Comparison of ENCODE assay signal across 17 cellular contexts in genomic region chr9:94864862-94865435, GRCh38.
A peak's percentile ranks its signal among the peaks of the same experiment; 100 is the strongest.
DNase-seq lines count a peak whose midpoint lies in the region; ATAC-seq and TF ChIP-seq lines count a peak whose summit lies in the region.
"Had no signal": no experiment of that assay in that cellular context is flagged by ENCODE, and none has a peak within 500 bp of the region (broad histone marks: within the 10 kb centered on the region; RNA-seq: fewer than 3 reads in every experiment).

No MANE protein-coding gene starts in this region.

- H3K27me3 ChIP-seq in heart right ventricle = no peaks in the 10 kb centered on the region
- no peaks in the 10 kb centered on the region for H3K27me3 ChIP-seq in upper lobe of left lung

- peak overlapping the region in 9 of 10 donors; percentile 79 to 97 (median 90) for H3K27ac ChIP-seq in heart right ventricle
- H3K27ac ChIP-seq in upper lobe of left lung = peak overlapping the region in 3 of 4 donors; percentile 41 to 80 (median 64)

- intact Hi-C loops in heart right ventricle (cut with DNase I) (loop anchor here in 4 of 10 donors (2.0 to 5.0 kb wide), 4 partner anchors 38 to 142 kb away; no protein-coding TSS in a partner anchor), left ventricle myocardium superior (cut with micrococcal nuclease) (loop anchor here (10.0 kb wide), 1 partner anchor 60 kb away; no protein-coding TSS in a partner anchor)
- intact Hi-C loops in activated CD4-positive, alpha-beta memory T cell treated with anti-CD3 and anti-CD28 coated beads for 36 hours (cut with micrococcal nuclease) = loop anchor here (5.0 to 10.0 kb wide), 2 partner anchors 83 to 860 kb away; no protein-coding TSS in a partner anchor

- POLR2A ChIA-PET in activated CD4-positive, alpha-beta memory T cell treated with anti-CD3 and anti-CD28 coated beads for 36 hours (lab: Charles Lee) = no interaction called here

- H3K4me1 Mint-ChIP-seq in osteocyte (ENCODE audit: unreplicated experiment) = peaks cover 63% of the 10 kb centered on the region
- peaks cover 47% of the 10 kb centered on the region for H3K4me1 Mint-ChIP-seq in activated CD4-positive, alpha-beta memory T cell treated with anti-CD3 and anti-CD28 coated beads for 36 hours (ENCODE audit: low read depth)

- H3K4me3 ChIP-seq in heart right ventricle (peak overlapping the region in 2 of 10 donors; percentile 1 to 14), fibroblast of villous mesenchyme (ENCODE audit: low read depth, low read length) (no peak overlapping the region), upper lobe of left lung (no peak overlapping the region)

- H3K9me3 ChIP-seq in heart right ventricle = no peaks in the 10 kb centered on the region
- H3K9me3 ChIP-seq in upper lobe of left lung = no peaks in the 10 kb centered on the region

- DNase-seq in heart right ventricle (no peak), left ventricle myocardium superior (no peak), fibroblast of villous mesenchyme (ENCODE audit: low read depth) (peak; percentile 73), osteocyte (ENCODE audit: extremely low spot score, unreplicated experiment) (no peak), upper lobe of left lung (no peak), GM20000 (ENCODE audit: low spot score) (no peak), NOMO-1 treated with dmso at 0.1 percent for 144 hours (lab: John Stamatoyannopoulos, UW; ENCODE audit: unreplicated experiment) (no peak)
- DNase-seq in activated CD4-positive, alpha-beta memory T cell treated with anti-CD3 and anti-CD28 coated beads for 36 hours = no peak
- DNase-seq: ACHN; activated CD8-positive, alpha-beta T cell treated with anti-CD3 and anti-CD28 coated beads for 36 hours; activated gamma-delta T cell treated with Interleukin-2 at 50 U/mL for 16 hours; foreskin melanocyte; left colon; NCI-H345; retina; T1000 had no signal

- ATAC-seq in heart right ventricle (no peak), left ventricle myocardium superior (no peak), upper lobe of left lung (ENCODE audit: low FRiP score in 2 of 2) (no peak)
- ATAC-seq: activated CD8-positive, alpha-beta T cell treated with anti-CD3 and anti-CD28 coated beads for 36 hours; left colon had no signal

- no peak for TF ChIP-seq CTCF in heart right ventricle (IDR thresholded peaks at IDR 0.05)
- TF ChIP-seq CTCF in fibroblast of villous mesenchyme (IDR thresholded peaks at IDR 0.05; ENCODE audit: insufficient read depth, low read depth, low read length) = no peak
- TF ChIP-seq CTCF in osteocyte (IDR thresholded peaks at IDR 0.05) = no peak
- no peak for TF ChIP-seq CTCF in upper lobe of left lung (IDR thresholded peaks at IDR 0.05)
- no peak for TF ChIP-seq CTCF in GM20000 (IDR thresholded peaks at IDR 0.05; ENCODE audit: extremely low read depth, missing control alignments)

- TF ChIP-seq POLR2A in upper lobe of left lung (IDR thresholded peaks at IDR 0.05) = no peak

- H3K27me3 Mint-ChIP-seq in osteocyte (ENCODE audit: unreplicated experiment) = no peaks in the 10 kb centered on the region
- H3K27me3 Mint-ChIP-seq in activated CD4-positive, alpha-beta memory T cell treated with anti-CD3 and anti-CD28 coated beads for 36 hours = no peaks in the 10 kb centered on the region
- H3K27me3 Mint-ChIP-seq: activated CD8-positive, alpha-beta T cell treated with anti-CD3 and anti-CD28 coated beads for 36 hours; central memory CD8-positive, alpha-beta T cell had no signal

- peaks cover 2% of the 10 kb centered on the region for H3K36me3 Mint-ChIP-seq in osteocyte (ENCODE audit: unreplicated experiment)
- peaks cover 2% of the 10 kb centered on the region for H3K36me3 Mint-ChIP-seq in activated CD4-positive, alpha-beta memory T cell treated with anti-CD3 and anti-CD28 coated beads for 36 hours

- no peaks in the 10 kb centered on the region for H3K36me3 ChIP-seq in heart right ventricle
- no peaks in the 10 kb centered on the region for H3K36me3 ChIP-seq in upper lobe of left lung

- peaks cover under 1% of the 10 kb centered on the region for H3K9me3 Mint-ChIP-seq in osteocyte (ENCODE audit: unreplicated experiment)
- no peaks in the 10 kb centered on the region for H3K9me3 Mint-ChIP-seq in activated CD4-positive, alpha-beta memory T cell treated with anti-CD3 and anti-CD28 coated beads for 36 hours
- H3K9me3 Mint-ChIP-seq: activated CD8-positive, alpha-beta T cell treated with anti-CD3 and anti-CD28 coated beads for 36 hours; central memory CD8-positive, alpha-beta T cell had no signal

- H3K4me1 ChIP-seq in heart right ventricle (peaks cover 6 to 85% (median 62%) of the 10 kb centered on the region in 9 donors), upper lobe of left lung (peaks cover 37 to 73% (median 48%) of the 10 kb centered on the region in 4 donors)

- no peak overlapping the region for H3K4me3 Mint-ChIP-seq in osteocyte (ENCODE audit: unreplicated experiment)
- no peak overlapping the region for H3K4me3 Mint-ChIP-seq in activated CD4-positive, alpha-beta memory T cell treated with anti-CD3 and anti-CD28 coated beads for 36 hours
- H3K4me3 Mint-ChIP-seq: activated CD8-positive, alpha-beta T cell treated with anti-CD3 and anti-CD28 coated beads for 36 hours; central memory CD8-positive, alpha-beta T cell had no signal

- H3K27ac Mint-ChIP-seq in osteocyte (ENCODE audit: unreplicated experiment) = peak overlapping the region; percentile 95
- no peak overlapping the region for H3K27ac Mint-ChIP-seq in activated CD4-positive, alpha-beta memory T cell treated with anti-CD3 and anti-CD28 coated beads for 36 hours
- H3K27ac Mint-ChIP-seq: activated CD8-positive, alpha-beta T cell treated with anti-CD3 and anti-CD28 coated beads for 36 hours had no signal

- no peak for TF ChIP-seq EP300 in upper lobe of left lung (IDR thresholded peaks at IDR 0.05)

- CTCF ChIA-PET in activated CD4-positive, alpha-beta memory T cell treated with anti-CD3 and anti-CD28 coated beads for 36 hours (lab: Charles Lee) = no interaction called here

- 50 to 68% methylated on average over 8 of the region's 8 CpGs for WGBS in heart right ventricle, 2 donors
- 31 to 34% methylated on average over 8 of the region's 8 CpGs for WGBS in upper lobe of left lung, 2 donors
